Comparison of ENCODE assay signal across 9 cellular contexts in the genomic region with DNA sequence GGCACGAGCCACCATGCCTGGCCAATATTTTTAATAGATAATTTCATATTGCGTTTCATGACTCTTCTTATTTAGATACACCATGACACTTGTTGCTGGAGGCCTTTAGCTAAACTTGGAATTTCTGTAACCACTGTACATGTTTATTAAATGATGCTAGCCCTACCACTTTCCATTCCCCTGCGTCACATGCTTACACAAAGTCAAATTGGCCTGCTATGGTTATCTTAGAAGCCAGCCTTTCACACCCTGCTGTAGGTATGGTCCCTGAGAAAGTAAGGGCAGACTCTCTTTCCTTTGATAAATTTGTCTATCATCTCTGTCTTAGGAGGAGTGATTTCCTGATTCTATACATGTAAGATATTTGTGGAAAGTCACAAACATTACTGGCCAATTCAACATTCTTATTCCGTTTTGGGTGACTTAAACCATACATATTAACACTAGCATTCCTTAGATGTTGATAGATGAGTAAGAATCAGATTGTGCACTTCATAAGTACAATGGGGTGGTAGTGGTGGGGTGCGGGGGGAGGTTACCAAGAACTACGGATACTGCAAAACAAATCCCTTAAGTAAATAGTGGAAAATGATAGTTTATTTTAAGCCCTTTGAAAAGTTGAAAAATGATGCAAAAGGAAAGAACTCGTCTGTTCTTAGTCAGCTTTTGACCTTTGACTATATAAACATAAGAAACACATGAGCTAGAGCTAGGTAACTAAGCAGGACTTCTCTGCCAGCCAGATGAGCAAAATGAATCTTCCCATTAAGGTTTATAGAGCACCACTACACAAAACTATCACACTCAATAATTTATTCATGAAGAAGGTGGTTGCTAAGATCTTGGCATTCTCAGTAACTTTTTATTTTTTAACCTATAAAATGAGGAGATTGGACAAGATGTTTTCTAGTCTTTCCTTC. TPM values are rescaled to one million over a fixed set of nuclear protein-coding genes. Genes with fewer than 3 reads are reported as not detected.
DNase-seq lines count a peak whose midpoint lies in the region; ATAC-seq and TF ChIP-seq lines count a peak whose summit lies in the region.
"Had no signal": no experiment of that assay in that cellular context is flagged by ENCODE, and none has a peak within 500 bp of the region (broad histone marks: within the 10 kb centered on the region; RNA-seq: fewer than 3 reads in every experiment).

No MANE protein-coding gene starts in this region.

- ATAC-seq in WTC11 = no peak

- peak; percentile 82 for DNase-seq in GM23248
- DNase-seq in WTC11 (ENCODE audit: low spot score) = no peak
- DNase-seq in stimulated activated CD4-positive, alpha-beta T cell treated with anti-CD3 and anti-CD28 coated beads, Interleukin-15, amount 100 ng/mL, for 24 hours = peak; percentile 74
- no peak for DNase-seq in hippocampal formation (lab: John Stamatoyannopoulos, UW)
- DNase-seq in right atrium auricular region (ENCODE audit: low spot score) = no peak
- no peak for DNase-seq in suprapubic skin (ENCODE audit: low spot score in 2 of 2)
- DNase-seq in OCI-M1 (lab: John Stamatoyannopoulos, UW) = no peak
- DNase-seq: testis had no signal

- no peaks in the 10 kb centered on the region for H4K20me1 ChIP-seq in GM23248 (ENCODE audit: insufficient read depth)

- WGBS in GM23248 (ENCODE audit: low coverage in 1 of 2, low lambda C conversion rate in 2 of 2, missing lambda C conversion rate in 2 of 2), 2 experiments = 55 to 58% methylated on average over 7 of the region's 7 CpGs
- 47 to 55% methylated on average over 7 of the region's 7 CpGs for WGBS in esophagus, 2 donors
- WGBS in suprapubic skin = 77% methylated on average over 7 of the region's 7 CpGs

- H3K36me3 ChIP-seq in GM23248 (ENCODE audit: low read depth) (no peaks in the 10 kb centered on the region), esophagus (ENCODE audit: control insufficient read depth in 2 of 2, insufficient read depth in 2 of 2, low read length in 1 of 2) (no peaks in the 10 kb centered on the region), right atrium auricular region (no peaks in the 10 kb centered on the region), suprapubic skin (no peaks in the 10 kb centered on the region)

- no peaks in the 10 kb centered on the region for H3K79me2 ChIP-seq in GM23248 (ENCODE audit: insufficient read depth)

- H3K9ac ChIP-seq in GM23248 = peak overlapping the region; percentile 72

- H3K4me1 ChIP-seq in GM23248 (ENCODE audit: insufficient read depth) (peaks cover 21% of the 10 kb centered on the region), esophagus (ENCODE audit: control insufficient read depth in 2 of 2, insufficient read depth in 2 of 2, low read length in 1 of 2) (no peaks in the 10 kb centered on the region), right atrium auricular region (no peaks in the 10 kb centered on the region), suprapubic skin (peaks cover 2% of the 10 kb centered on the region)
- H3K4me1 ChIP-seq: testis had no signal

- no peak for TF ChIP-seq CTCF in WTC11 (IDR thresholded peaks at IDR 0.05)
- no peak for TF ChIP-seq CTCF in right atrium auricular region (IDR thresholded peaks at IDR 0.05)
- TF ChIP-seq CTCF in suprapubic skin (IDR thresholded peaks at IDR 0.05) = no peak

- no peak for TF ChIP-seq POLR2A in suprapubic skin (IDR thresholded peaks at IDR 0.05)

- H3K36me3 Mint-ChIP-seq in WTC11 = no peaks in the 10 kb centered on the region

- no peaks in the 10 kb centered on the region for H3K27me3 ChIP-seq in GM23248 (replicated peaks; ENCODE audit: insufficient read depth)
- H3K27me3 ChIP-seq in esophagus (ENCODE audit: control insufficient read depth in 1 of 2, insufficient read depth in 2 of 2, low read length in 2 of 2) = no peaks in the 10 kb centered on the region
- H3K27me3 ChIP-seq in right atrium auricular region = no peaks in the 10 kb centered on the region
- no peaks in the 10 kb centered on the region for H3K27me3 ChIP-seq in suprapubic skin
- H3K27me3 ChIP-seq: testis had no signal

- H3K27me3 Mint-ChIP-seq in WTC11 (ENCODE audit: low read depth) = no peaks in the 10 kb centered on the region; the same call in 1 of the 2 replicates

- peak overlapping the region; percentile 90 for H3K27ac ChIP-seq in GM23248
- H3K27ac ChIP-seq in esophagus (ENCODE audit: low read depth in 2 of 2, low read length in 1 of 2) = peak overlapping the region; percentile 15 to 35
- H3K27ac ChIP-seq in right atrium auricular region = no peak overlapping the region
- no peak overlapping the region for H3K27ac ChIP-seq in suprapubic skin
- H3K27ac ChIP-seq: testis had no signal

- H3K4me3 Mint-ChIP-seq in WTC11 = no peak overlapping the region

- H3K27ac Mint-ChIP-seq in WTC11 = no peak overlapping the region

- H3K9me3 Mint-ChIP-seq in WTC11 = no peaks in the 10 kb centered on the region

- peaks cover 23% of the 10 kb centered on the region for H3K4me1 Mint-ChIP-seq in WTC11

- H2AFZ ChIP-seq in GM23248 = peak overlapping the region; percentile 68

- in situ Hi-C loops in GM23248 (cut with MboI) = no loop called here

- POLR2A ChIA-PET in WTC11 (lab: Charles Lee) = no interaction called here

- no peaks in the 10 kb centered on the region for H3K9me2 ChIP-seq in GM23248 (ENCODE audit: insufficient read depth)

- CTCF ChIA-PET in WTC11 (lab: Charles Lee) = no interaction called here

- no peak for TF ChIP-seq EP300 in suprapubic skin (IDR thresholded peaks at IDR 0.05)

- H3F3A ChIP-seq in GM23248 (ENCODE audit: insufficient read depth) = peaks cover 11% of the 10 kb centered on the region

- H3K4me2 ChIP-seq in GM23248 (ENCODE audit: unreplicated experiment) = peak overlapping the region; percentile 71

- H3K4me3 ChIP-seq in GM23248 (no peak overlapping the region), esophagus (ENCODE audit: low read depth in 1 of 2, low read length in 2 of 2) (no peak overlapping the region), right atrium auricular region (no peak overlapping the region), suprapubic skin (no peak overlapping the region)
- H3K4me3 ChIP-seq: testis had no signal

- H3K9me3 ChIP-seq in GM23248 (ENCODE audit: low read depth) = no peaks in the 10 kb centered on the region
- no peaks in the 10 kb centered on the region for H3K9me3 ChIP-seq in esophagus (ENCODE audit: control insufficient read depth in 2 of 2, insufficient read depth in 1 of 2, low read depth in 1 of 2, low read length in 1 of 2)
- H3K9me3 ChIP-seq in right atrium auricular region = no peaks in the 10 kb centered on the region
- H3K9me3 ChIP-seq in suprapubic skin = no peaks in the 10 kb centered on the region
- H3K9me3 ChIP-seq: testis had no signal

TF ChIP-seq in WTC11, 78 proteins besides CTCF, POLR2A, EP300 and RAD21:
- no peak for TF ChIP-seq EMX1 (CRISPR knock-in tag; IDR thresholded peaks at IDR 0.05)
- TF ChIP-seq TEAD4 (CRISPR knock-in tag; IDR thresholded peaks at IDR 0.05) = no peak
- peak; percentile 57 for TF ChIP-seq GABPB1 (CRISPR knock-in tag; IDR thresholded peaks at IDR 0.05)

RNA-seq across cellular contexts. Expression of gene NDUFV2, which starts 7.9 kb away (rescaled TPM):
- 80.7 and 99.5 TPM in 2 replicates for total RNA-seq in GM23248 (2014; rRNA removed; shearing (Covaris generic))
- polyA plus RNA-seq in GM23248 (2016; fragmentation: Nextera tagmentation; extraction: Ambion mirVana) (205 and 208 TPM in 2 replicates), esophagus (100 to 1,000 TPM; 163 to 222 TPM)
- total RNA-seq in WTC11 (2021) (165 to 192 TPM (median 167 TPM) in 3 replicates), right atrium auricular region (100 to 1,000 TPM; 167 to 225 TPM), suprapubic skin (100 to 1,000 TPM; 107 to 137 (median 124) TPM)

RNA-seq across cellular contexts. Expression of gene ANKRD12, which starts 42.0 kb away (rescaled TPM):
- total RNA-seq in GM23248 (2014; rRNA removed; shearing (Covaris generic)) = 16.5 and 29.6 TPM in 2 replicates
- polyA plus RNA-seq in GM23248 (2016; fragmentation: Nextera tagmentation; extraction: Ambion mirVana) (30.4 and 34.8 TPM in 2 replicates), esophagus (10 to 100 TPM in 1 of 2 donors, 1 to 10 TPM in 1; 6.1 to 33.0 TPM)
- total RNA-seq in WTC11 (2021) (42.2 to 44.7 TPM (median 43.4 TPM) in 3 replicates), right atrium auricular region (10 to 100 TPM; 22.3 to 32.3 TPM), suprapubic skin (100 to 1,000 TPM in 1 of 4 donors, 10 to 100 TPM in 3; 41.0 to 107 (median 60.8) TPM)

Comparison
In these comparisons a context has a peak if more than half of its experiments do, and no peak if none do; other contexts are left out.
1. DNase-seq: peak in GM23248 (single experiment) and stimulated activated CD4-positive, alpha-beta T cell treated with anti-CD3 and anti-CD28 coated beads, Interleukin-15, amount 100 ng/mL, for 24 hours (single experiment); none in WTC11 (single experiment), hippocampal formation (0 of 2), right atrium auricular region (single experiment), suprapubic skin (0 of 2) and OCI-M1 (single experiment).
2. H3K27ac ChIP-seq: peak in GM23248 (single experiment) and esophagus (2 of 2); none in right atrium auricular region (0 of 2) and suprapubic skin (single experiment).